Comparison of ENCODE assay signal across 11 cellular contexts in genomic region chr7:19538036-19538435, GRCh38.
A peak's percentile ranks its signal among the peaks of the same experiment; 100 is the strongest.
DNase-seq lines count a peak whose midpoint lies in the region; ATAC-seq, FAIRE-seq and TF ChIP-seq lines count a peak whose summit lies in the region.
"Had no signal": no experiment of that assay in that cellular context is flagged by ENCODE, and none has a peak within 500 bp of the region (broad histone marks: within the 10 kb centered on the region; RNA-seq: fewer than 3 reads in every experiment).

No MANE protein-coding gene starts in this region.

- no peaks in the 10 kb centered on the region for H3K9me3 ChIP-seq in mesodermal cell (ENCODE audit: control insufficient read depth, low read length)

- no peak for TF ChIP-seq CTCF in astrocyte of the spinal cord (IDR thresholded peaks at IDR 0.05; ENCODE audit: low read depth, low read length)

- no peaks in the 10 kb centered on the region for H3K4me1 ChIP-seq in mesodermal cell (ENCODE audit: control insufficient read depth, insufficient read depth, low read length, poor library complexity, severe bottlenecking)

- WGBS in mesodermal cell (ENCODE audit: insufficient coverage in 2 of 2), 2 experiments, result 57 to 64% methylated on average over 1 to 2 of the region's 2 CpGs

- ATAC-seq in HG03469 (IDR thresholded peaks at IDR 0.05; ENCODE audit: unreplicated experiment), result no peak

- peak overlapping the region; percentile 25 for H3K27ac ChIP-seq in mesodermal cell (ENCODE audit: low read depth, low read length, severe bottlenecking)

- DNase-seq in NCI-H187 (lab: John Stamatoyannopoulos, UW) (peak; percentile 21 to 60), astrocyte of the spinal cord (ENCODE audit: low read depth, low spot score) (peak; percentile 69), HuH-7 (ENCODE audit: low spot score) (no peak), COR-L47 (lab: John Stamatoyannopoulos, UW) (no peak), DMS53 (lab: John Stamatoyannopoulos, UW) (no peak)
- DNase-seq: AML-193, occipital lobe, substantia nigra had no signal

- in situ Hi-C loops in astrocyte of the spinal cord (cut with HindIII; ENCODE audit: low sequenced_read_pairs), result no loop called here

- H3K4me3 ChIP-seq in astrocyte of the spinal cord (ENCODE audit: low read depth, low read length) (no peak overlapping the region), mesodermal cell (ENCODE audit: extremely low read depth, insufficient read depth, low read length, poor library complexity, severe bottlenecking) (no peak overlapping the region)

- FAIRE-seq in A204.1 (lab: Jason Lieb, UNC), result peak; percentile 97

- no peaks in the 10 kb centered on the region for H3K36me3 ChIP-seq in mesodermal cell (ENCODE audit: control insufficient read depth, insufficient read depth, low read length)

Comparison
In these comparisons a context has a peak if more than half of its experiments do, and no peak if none do; other contexts are left out.
1. DNase-seq: peak in NCI-H187 (2 of 2) and astrocyte of the spinal cord (single experiment); none in HuH-7 (single experiment), COR-L47 (single experiment) and DMS53 (single experiment).